8 cellular contexts compared by ENCODE assay signal in genomic region chr6:28606424-28607391, GRCh38.
DNase-seq lines count a peak whose midpoint lies in the region; ATAC-seq and TF ChIP-seq lines count a peak whose summit lies in the region.

No MANE protein-coding gene starts in this region.

- peaks cover 37 to 65% of the 10 kb centered on the region in 2 donors for H3K27me3 Mint-ChIP-seq in T-cell

- H3K27me3 ChIP-seq in ectodermal cell (ENCODE audit: control insufficient read depth, insufficient read depth, low read length, poor library complexity, severe bottlenecking) (no peaks in the 10 kb centered on the region), neuron (ENCODE audit: insufficient read depth, low read length) (no peaks in the 10 kb centered on the region)

- TF ChIP-seq CTCF in AG04449 (IDR thresholded peaks at IDR 0.05; ENCODE audit: insufficient read depth, low read length, missing control alignments) (peak; percentile 40), GM12872 (IDR thresholded peaks at IDR 0.05; ENCODE audit: insufficient read depth, low read depth, low read length) (peak; percentile 51; the same call in 2 of the 3 replicates), NB4 (IDR thresholded peaks at IDR 0.05; ENCODE audit: low read depth, low read length) (peak; percentile 28)

- WGBS in ectodermal cell, 2 experiments, result 6% methylated on average over 30 of the region's 30 CpGs

- POLR2A ChIA-PET in AG04449 (lab: Yijun Ruan, JAX) (no interaction called here), T-cell (lab: Charles Lee) (interaction anchor here in 1 of 2 donors (0.6 kb wide), 1 partner anchor 259 kb away, joined by 3 read pairs; no protein-coding TSS in a partner anchor)

- no peaks in the 10 kb centered on the region for H3K4me1 ChIP-seq in ectodermal cell (ENCODE audit: control insufficient read depth, insufficient read depth, low read length)
- peaks cover 14% of the 10 kb centered on the region for H3K4me1 ChIP-seq in neuron (ENCODE audit: insufficient read depth, low read length)

- no peak overlapping the region for H3K27ac Mint-ChIP-seq in T-cell

- peak overlapping the region; percentile 76 for H3K27ac ChIP-seq in ectodermal cell (ENCODE audit: insufficient read depth, low read depth, low read length, poor library complexity, severe bottlenecking)

- H3K4me1 Mint-ChIP-seq in T-cell, result peaks cover 7 to 10% (median 10%) of the 10 kb centered on the region in 3 donors

- H2AFZ ChIP-seq in neuron (ENCODE audit: low read depth, low read length), result peak overlapping the region; percentile 91

- H3K4me3 ChIP-seq in AG04449 (ENCODE audit: low read depth, low read length), result peak overlapping the region; percentile 53
- H3K4me3 ChIP-seq in NB4 (ENCODE audit: low read depth, low read length), result peak overlapping the region; percentile 69
- H3K4me3 ChIP-seq in ectodermal cell (ENCODE audit: insufficient read depth, low read depth, low read length), result peak overlapping the region; percentile 47
- peak overlapping the region; percentile 65 for H3K4me3 ChIP-seq in neuron (ENCODE audit: low read length)

- peaks cover 0 to 3% (median 0%) of the 10 kb centered on the region in 3 donors for H3K9me3 Mint-ChIP-seq in T-cell

- peak overlapping the region in 2 of 3 donors; percentile 39 to 49 for H3K4me3 Mint-ChIP-seq in T-cell

- no peak for TF ChIP-seq POLR2A in NB4 (IDR thresholded peaks at IDR 0.05; ENCODE audit: extremely low read depth, insufficient read length)

- CTCF ChIA-PET in AG04449 (lab: Yijun Ruan, JAX) (interaction anchor here (0.7 to 0.9 kb wide), 2 partner anchors 29 to 122 kb away, joined by 3 read pairs; no protein-coding TSS in a partner anchor), T-cell (lab: Charles Lee) (interaction anchor here in 1 of 2 donors (0.7 kb wide), 1 partner anchor 114 kb away, joined by 4 read pairs; no protein-coding TSS in a partner anchor)

- no peaks in the 10 kb centered on the region for H3K36me3 ChIP-seq in ectodermal cell (ENCODE audit: control insufficient read depth, insufficient read depth, low read length)
- H3K36me3 ChIP-seq in neuron (ENCODE audit: insufficient read depth, low read length), result no peaks in the 10 kb centered on the region

- ATAC-seq in T-cell (replicated peaks in 1 of 4), result peak in 3 of 4 experiments; percentile 40 to 83 (median 45)
- ATAC-seq in GM21447 (IDR thresholded peaks at IDR 0.05; ENCODE audit: unreplicated experiment), result no peak
- no peak for ATAC-seq in HG02970 (IDR thresholded peaks at IDR 0.05; ENCODE audit: low FRiP score, unreplicated experiment)

- no peaks in the 10 kb centered on the region for H3K36me3 Mint-ChIP-seq in T-cell

- H3K9me3 ChIP-seq in ectodermal cell (ENCODE audit: control insufficient read depth, low read length) (no peaks in the 10 kb centered on the region), neuron (ENCODE audit: low read length) (no peaks in the 10 kb centered on the region)

- DNase-seq in AG04449 (ENCODE audit: low read depth, low spot score), result no peak
- DNase-seq in NB4 (ENCODE audit: low read depth), result peak; percentile 80
- DNase-seq in T-cell, result peak in 10 of 34 experiments; percentile 6 to 44 (median 18)

Comparison
In these comparisons a context has a peak if more than half of its experiments do, and no peak if none do; other contexts are left out.
1. ATAC-seq: peak in T-cell (3 of 4); none in GM21447 (single experiment) and HG02970 (single experiment).
2. Peak in every context shown above with its lines, with median percentiles within 50 percentile points of each other: H3K4me3 ChIP-seq and CTCF ChIP-seq.